In the genomic region with DNA sequence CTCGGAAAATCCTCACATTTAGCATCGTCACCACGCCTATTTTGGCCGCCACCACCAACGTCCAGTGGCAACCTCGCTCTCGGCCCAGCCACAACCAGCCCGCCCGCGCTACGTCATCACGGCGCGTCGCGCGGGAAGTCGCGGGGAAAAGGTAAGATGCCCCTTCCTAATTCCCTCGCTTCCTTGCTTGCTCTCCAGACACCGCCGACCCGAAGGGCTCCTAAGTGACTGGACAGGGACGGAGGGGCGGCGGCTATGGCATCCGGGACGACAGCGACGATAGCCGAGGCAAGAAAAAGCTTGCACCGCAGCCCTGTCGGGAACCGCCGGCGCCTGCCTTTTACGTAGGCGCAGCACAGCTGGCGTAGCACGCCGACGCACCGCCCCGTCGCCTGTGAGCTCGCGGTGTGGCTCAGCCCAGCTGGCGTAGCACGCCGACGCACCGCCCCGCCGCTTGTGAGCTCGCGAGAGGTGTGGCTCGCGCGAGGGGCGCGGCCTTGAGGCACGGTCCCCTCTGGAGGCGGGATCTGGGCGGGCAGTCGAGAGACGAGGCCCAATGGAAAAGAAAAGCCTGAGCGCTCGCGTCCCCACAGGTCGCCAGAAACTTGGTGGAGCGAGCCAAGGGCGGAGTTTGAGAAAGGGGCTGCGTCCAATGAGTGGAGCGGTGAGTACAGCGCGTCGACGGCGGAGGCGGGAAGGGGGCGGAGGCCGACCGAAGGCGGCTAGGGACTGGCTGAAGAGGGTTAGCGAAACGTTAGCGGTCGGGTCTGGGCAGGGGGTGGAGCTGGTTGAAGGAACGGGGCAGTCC, we compare ENCODE assay signal across 1 cellular context.
TF ChIP-seq lines count a peak whose summit lies in the region.

HDAC6 (plus strand) TSS at position 787 of the 808 bp plus-strand sequence. CDS start 626 bp downstream, outside the sequence.

TF ChIP-seq in HepG2, 621 proteins besides CTCF, POLR2A, EP300 and RAD21 (continued from another document and continues in another):
- TF ChIP-seq ELF3 (CRISPR knock-in tag; IDR thresholded peaks at IDR 0.05) (0 out of 2 replicates have a peak, but pooled peaks have one; percentile 30), ZNF878 (CRISPR knock-in tag; IDR thresholded peaks at IDR 0.05) (no peak), ZNF264 (CRISPR knock-in tag; IDR thresholded peaks at IDR 0.05) (no peak), ZSCAN29 (CRISPR knock-in tag; conservative IDR thresholded peaks at IDR 0.05) (no peak), FOXK2 (IDR thresholded peaks at IDR 0.05) (no peak), SNAPC2 (CRISPR knock-in tag; IDR thresholded peaks at IDR 0.05) (no peak), ZMYM2 (CRISPR knock-in tag; IDR thresholded peaks at IDR 0.05) (no peak), EED (CRISPR knock-in tag; IDR thresholded peaks at IDR 0.05) (no peak), RXRB (CRISPR knock-in tag; IDR thresholded peaks at IDR 0.05; ENCODE audit: borderline replicate concordance) (no peak), JUN (CRISPR knock-in tag; IDR thresholded peaks at IDR 0.05) (no peak), KLF16 (CRISPR knock-in tag; IDR thresholded peaks at IDR 0.05) (0 out of 4 replicates have a peak, but pooled peaks of 1 of the 2 experiments have one; percentile 30), SSRP1 (CRISPR knock-in tag; IDR thresholded peaks at IDR 0.05) (no peak), THAP11 (CRISPR knock-in tag; IDR thresholded peaks at IDR 0.05) (peak; percentile 89), ZKSCAN8 (CRISPR knock-in tag; IDR thresholded peaks at IDR 0.05; ENCODE audit: borderline replicate concordance) (no peak), ZFAT (CRISPR knock-in tag; conservative IDR thresholded peaks at IDR 0.05) (no peak), TCF7L2 (IDR thresholded peaks at IDR 0.05; ENCODE audit: low read depth, low read length) (no peak), ZNF549 (CRISPR knock-in tag; IDR thresholded peaks at IDR 0.05) (no peak), ZNF609 (CRISPR knock-in tag; IDR thresholded peaks at IDR 0.05; ENCODE audit: borderline replicate concordance) (no peak), MAF1 (CRISPR knock-in tag; IDR thresholded peaks at IDR 0.05; ENCODE audit: borderline replicate concordance) (no peak), GTF2F1 (IDR thresholded peaks at IDR 0.05; ENCODE audit: low read length) (no peak), RARA (CRISPR knock-in tag; IDR thresholded peaks at IDR 0.05) (no peak), ZXDC (CRISPR knock-in tag; IDR thresholded peaks at IDR 0.05) (no peak), CBX2 (IDR thresholded peaks at IDR 0.05; ENCODE audit: low read depth, low read length) (no peak), CBX2 (CRISPR knock-in tag; IDR thresholded peaks at IDR 0.05; ENCODE audit: low read depth) (no peak), ZNF383 (CRISPR knock-in tag; IDR thresholded peaks at IDR 0.05; ENCODE audit: borderline replicate concordance) (no peak), ZNF333 (CRISPR knock-in tag; IDR thresholded peaks at IDR 0.05; ENCODE audit: borderline replicate concordance) (no peak), LCORL (IDR thresholded peaks at IDR 0.05) (no peak), LCORL (CRISPR knock-in tag; IDR thresholded peaks at IDR 0.05) (no peak), ZIK1 (CRISPR knock-in tag; IDR thresholded peaks at IDR 0.05; ENCODE audit: borderline replicate concordance, low read depth) (no peak), ZBTB1 (CRISPR knock-in tag; IDR thresholded peaks at IDR 0.05; ENCODE audit: borderline replicate concordance) (no peak), ZNF296 (CRISPR knock-in tag; conservative IDR thresholded peaks at IDR 0.05) (no peak), SKIL (CRISPR knock-in tag; IDR thresholded peaks at IDR 0.05; ENCODE audit: borderline replicate concordance) (no peak), MXD1 (CRISPR knock-in tag; IDR thresholded peaks at IDR 0.05) (peak; percentile 56; the same call in 1 of the 2 replicates), AHR (CRISPR knock-in tag; IDR thresholded peaks at IDR 0.05) (no peak), ZNF780A (CRISPR knock-in tag; IDR thresholded peaks at IDR 0.05) (no peak)
- TF ChIP-seq, protein P1, sequence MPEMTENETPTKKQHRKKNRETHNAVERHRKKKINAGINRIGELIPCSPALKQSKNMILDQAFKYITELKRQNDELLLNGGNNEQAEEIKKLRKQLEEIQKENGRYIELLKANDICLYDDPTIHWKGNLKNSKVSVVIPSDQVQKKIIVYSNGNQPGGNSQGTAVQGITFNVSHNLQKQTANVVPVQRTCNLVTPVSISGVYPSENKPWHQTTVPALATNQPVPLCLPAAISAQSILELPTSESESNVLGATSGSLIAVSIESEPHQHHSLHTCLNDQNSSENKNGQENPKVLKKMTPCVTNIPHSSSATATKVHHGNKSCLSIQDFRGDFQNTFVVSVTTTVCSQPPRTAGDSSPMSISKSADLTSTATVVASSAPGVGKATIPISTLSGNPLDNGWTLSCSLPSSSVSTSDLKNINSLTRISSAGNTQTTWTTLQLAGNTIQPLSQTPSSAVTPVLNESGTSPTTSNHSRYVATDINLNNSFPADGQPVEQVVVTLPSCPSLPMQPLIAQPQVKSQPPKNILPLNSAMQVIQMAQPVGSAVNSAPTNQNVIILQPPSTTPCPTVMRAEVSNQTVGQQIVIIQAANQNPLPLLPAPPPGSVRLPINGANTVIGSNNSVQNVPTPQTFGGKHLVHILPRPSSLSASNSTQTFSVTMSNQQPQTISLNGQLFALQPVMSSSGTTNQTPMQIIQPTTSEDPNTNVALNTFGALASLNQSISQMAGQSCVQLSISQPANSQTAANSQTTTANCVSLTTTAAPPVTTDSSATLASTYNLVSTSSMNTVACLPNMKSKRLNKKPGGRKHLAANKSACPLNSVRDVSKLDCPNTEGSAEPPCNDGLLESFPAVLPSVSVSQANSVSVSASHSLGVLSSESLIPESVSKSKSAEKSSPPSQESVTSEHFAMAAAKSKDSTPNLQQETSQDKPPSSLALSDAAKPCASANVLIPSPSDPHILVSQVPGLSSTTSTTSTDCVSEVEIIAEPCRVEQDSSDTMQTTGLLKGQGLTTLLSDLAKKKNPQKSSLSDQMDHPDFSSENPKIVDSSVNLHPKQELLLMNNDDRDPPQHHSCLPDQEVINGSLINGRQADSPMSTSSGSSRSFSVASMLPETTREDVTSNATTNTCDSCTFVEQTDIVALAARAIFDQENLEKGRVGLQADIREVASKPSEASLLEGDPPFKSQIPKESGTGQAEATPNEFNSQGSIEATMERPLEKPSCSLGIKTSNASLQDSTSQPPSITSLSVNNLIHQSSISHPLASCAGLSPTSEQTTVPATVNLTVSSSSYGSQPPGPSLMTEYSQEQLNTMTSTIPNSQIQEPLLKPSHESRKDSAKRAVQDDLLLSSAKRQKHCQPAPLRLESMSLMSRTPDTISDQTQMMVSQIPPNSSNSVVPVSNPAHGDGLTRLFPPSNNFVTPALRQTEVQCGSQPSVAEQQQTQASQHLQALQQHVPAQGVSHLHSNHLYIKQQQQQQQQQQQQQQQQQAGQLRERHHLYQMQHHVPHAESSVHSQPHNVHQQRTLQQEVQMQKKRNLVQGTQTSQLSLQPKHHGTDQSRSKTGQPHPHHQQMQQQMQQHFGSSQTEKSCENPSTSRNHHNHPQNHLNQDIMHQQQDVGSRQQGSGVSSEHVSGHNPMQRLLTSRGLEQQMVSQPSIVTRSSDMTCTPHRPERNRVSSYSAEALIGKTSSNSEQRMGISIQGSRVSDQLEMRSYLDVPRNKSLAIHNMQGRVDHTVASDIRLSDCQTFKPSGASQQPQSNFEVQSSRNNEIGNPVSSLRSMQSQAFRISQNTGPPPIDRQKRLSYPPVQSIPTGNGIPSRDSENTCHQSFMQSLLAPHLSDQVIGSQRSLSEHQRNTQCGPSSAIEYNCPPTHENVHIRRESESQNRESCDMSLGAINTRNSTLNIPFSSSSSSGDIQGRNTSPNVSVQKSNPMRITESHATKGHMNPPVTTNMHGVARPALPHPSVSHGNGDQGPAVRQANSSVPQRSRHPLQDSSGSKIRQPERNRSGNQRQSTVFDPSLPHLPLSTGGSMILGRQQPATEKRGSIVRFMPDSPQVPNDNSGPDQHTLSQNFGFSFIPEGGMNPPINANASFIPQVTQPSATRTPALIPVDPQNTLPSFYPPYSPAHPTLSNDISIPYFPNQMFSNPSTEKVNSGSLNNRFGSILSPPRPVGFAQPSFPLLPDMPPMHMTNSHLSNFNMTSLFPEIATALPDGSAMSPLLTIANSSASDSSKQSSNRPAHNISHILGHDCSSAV (CRISPR knock-in tag; IDR thresholded peaks at IDR 0.05; ENCODE audit: borderline replicate concordance), result no peak
- TF ChIP-seq, protein P2, sequence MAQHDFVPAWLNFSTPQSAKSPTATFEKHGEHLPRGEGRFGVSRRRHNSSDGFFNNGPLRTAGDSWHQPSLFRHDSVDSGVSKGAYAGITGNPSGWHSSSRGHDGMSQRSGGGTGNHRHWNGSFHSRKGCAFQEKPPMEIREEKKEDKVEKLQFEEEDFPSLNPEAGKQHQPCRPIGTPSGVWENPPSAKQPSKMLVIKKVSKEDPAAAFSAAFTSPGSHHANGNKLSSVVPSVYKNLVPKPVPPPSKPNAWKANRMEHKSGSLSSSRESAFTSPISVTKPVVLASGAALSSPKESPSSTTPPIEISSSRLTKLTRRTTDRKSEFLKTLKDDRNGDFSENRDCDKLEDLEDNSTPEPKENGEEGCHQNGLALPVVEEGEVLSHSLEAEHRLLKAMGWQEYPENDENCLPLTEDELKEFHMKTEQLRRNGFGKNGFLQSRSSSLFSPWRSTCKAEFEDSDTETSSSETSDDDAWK (CRISPR knock-in tag; IDR thresholded peaks at IDR 0.05), result no peak
- TF ChIP-seq, protein P3, sequence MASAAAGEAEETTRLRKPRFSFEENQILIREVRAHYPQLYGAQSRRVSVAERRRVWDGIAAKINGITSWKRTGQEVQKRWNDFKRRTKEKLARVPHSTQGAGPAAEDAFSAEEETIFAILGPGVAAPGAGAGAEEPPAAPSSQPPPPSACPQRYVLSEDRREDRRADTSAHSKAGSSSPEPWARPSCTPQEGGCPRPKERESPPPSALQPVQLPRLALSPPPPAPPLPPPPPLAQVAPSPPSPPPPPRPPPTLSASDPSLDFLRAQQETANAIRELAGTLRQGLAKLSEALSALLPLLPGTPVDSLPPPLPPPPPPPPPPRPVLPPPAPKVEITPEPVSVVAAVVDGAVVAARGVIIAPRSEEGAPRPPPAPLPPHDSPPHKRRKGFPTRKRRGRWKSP (CRISPR knock-in tag; IDR thresholded peaks at IDR 0.05), result no peak
